12 cellular contexts compared by ENCODE assay signal in the genomic region with DNA sequence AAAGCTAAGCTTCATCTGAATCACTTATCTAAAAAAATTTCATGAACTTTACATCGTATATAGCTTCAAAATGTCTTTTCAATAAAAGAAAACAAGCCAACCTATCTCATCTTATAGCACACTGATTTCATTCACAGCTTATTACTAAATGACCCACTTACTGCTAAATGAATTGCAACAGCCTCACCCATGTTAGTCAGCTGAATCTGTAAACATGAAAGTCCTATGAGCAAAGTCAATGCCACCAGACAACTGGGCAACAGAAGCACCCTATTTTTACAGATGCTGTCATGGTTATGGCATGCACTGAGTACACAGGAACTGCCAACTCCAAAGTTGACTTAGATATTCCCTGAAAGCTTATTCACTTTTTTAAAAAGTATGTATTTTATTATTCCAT. TPM values are rescaled to one million over a fixed set of nuclear protein-coding genes. Genes with fewer than 3 reads are reported as not detected.
DNase-seq lines count a peak whose midpoint lies in the region; ATAC-seq, FAIRE-seq and TF ChIP-seq lines count a peak whose summit lies in the region.
"Had no signal": no experiment of that assay in that cellular context is flagged by ENCODE, and none has a peak within 500 bp of the region (broad histone marks: within the 10 kb centered on the region; RNA-seq: fewer than 3 reads in every experiment).

No MANE protein-coding gene starts in this region.

- WGBS in upper lobe of left lung, 2 donors, result 72 to 73% methylated on average over 1 of the region's 1 CpG

- BruUV-seq in MCF 10A (replicated peaks; lab: Mats Ljungman, UMichigan), result no TSS peak

- intact Hi-C loops in MCF 10A (cut with micrococcal nuclease), result loop anchor here (1.0 kb wide), 1 partner anchor 41 kb away; no protein-coding TSS in a partner anchor
- intact Hi-C loops in activated naive CD4-positive, alpha-beta T cell treated with anti-CD3 and anti-CD28 coated beads for 36 hours (cut with micrococcal nuclease), result no loop called here
- intact Hi-C loops in uterus (cut with DNase I; ENCODE audit: low total_unique reads), result no loop called here

- H3K9me3 Mint-ChIP-seq in MCF 10A (ENCODE audit: unreplicated experiment), result no peaks in the 10 kb centered on the region
- no peaks in the 10 kb centered on the region for H3K9me3 Mint-ChIP-seq in activated naive CD4-positive, alpha-beta T cell treated with anti-CD3 and anti-CD28 coated beads for 36 hours
- H3K9me3 Mint-ChIP-seq: T-helper 1 cell treated with Interleukin-12 subunit alpha and Interleukin-12 subunit beta and Interleukin-4 antibody, amounts not matched to agents 30 μg/mL and 1 μg/mL, for 36 hours had no signal

- CTCF ChIA-PET in MCF 10A (lab: Yijun Ruan, JAX), result interaction anchor here (0.7 to 1.7 kb wide), 5 partner anchors 9 to 46 kb away, joined by 3 to 5 read pairs (median 3); no protein-coding TSS in a partner anchor
- CTCF ChIA-PET in activated naive CD4-positive, alpha-beta T cell treated with anti-CD3 and anti-CD28 coated beads for 36 hours (lab: Charles Lee), result no interaction called here

- H3K36me3 Mint-ChIP-seq in MCF 10A (ENCODE audit: insufficient read depth, unreplicated experiment), result peaks cover 9% of the 10 kb centered on the region
- H3K36me3 Mint-ChIP-seq in activated naive CD4-positive, alpha-beta T cell treated with anti-CD3 and anti-CD28 coated beads for 36 hours (ENCODE audit: low read depth), result no peaks in the 10 kb centered on the region

- H3K36me3 ChIP-seq in upper lobe of left lung, result no peaks in the 10 kb centered on the region
- no peaks in the 10 kb centered on the region for H3K36me3 ChIP-seq in uterus

- H3K9me3 ChIP-seq in upper lobe of left lung (no peaks in the 10 kb centered on the region), uterus (no peaks in the 10 kb centered on the region)

- H3K27me3 Mint-ChIP-seq in MCF 10A (ENCODE audit: insufficient read depth, unreplicated experiment), result no peaks in the 10 kb centered on the region
- H3K27me3 Mint-ChIP-seq in activated naive CD4-positive, alpha-beta T cell treated with anti-CD3 and anti-CD28 coated beads for 36 hours (ENCODE audit: low read depth), result peaks cover 2% of the 10 kb centered on the region

- peak in 2 of 4 donors; percentile 17 to 72 for TF ChIP-seq EP300 in upper lobe of left lung (IDR thresholded peaks at IDR 0.05)

- peak; percentile 9 for DNase-seq in DMS153 (lab: John Stamatoyannopoulos, UW)
- no peak for DNase-seq in DMS153 treated with DMSO at 0.1 percent for 48 hours (lab: John Stamatoyannopoulos, UW; ENCODE audit: unreplicated experiment)
- peak; percentile 80 for DNase-seq in MCF 10A (ENCODE audit: unreplicated experiment)
- DNase-seq in upper lobe of left lung, result peak in 1 of 2 donors; percentile 35
- DNase-seq in activated naive CD4-positive, alpha-beta T cell treated with anti-CD3 and anti-CD28 coated beads for 36 hours, result no peak
- no peak for DNase-seq in uterus
- DNase-seq: head of caudate nucleus, NCI-H1105 treated with DMSO at 0.1 percent for 48 hours had no signal

- H3K4me1 ChIP-seq in upper lobe of left lung (peaks cover 0 to 9% (median 2%) of the 10 kb centered on the region in 4 donors), uterus (no peaks in the 10 kb centered on the region)

- H3K27ac ChIP-seq in upper lobe of left lung, result peak overlapping the region in 3 of 4 donors; percentile 44 to 63 (median 58)
- H3K27ac ChIP-seq in uterus, result no peak overlapping the region

- H3K4me3 ChIP-seq in upper lobe of left lung, result no peak overlapping the region
- H3K4me3 ChIP-seq in uterus, result no peak overlapping the region
- H3K4me3 ChIP-seq: skin epidermis had no signal

- ATAC-seq in upper lobe of left lung (ENCODE audit: low FRiP score in 2 of 2) (peak; percentile 70 to 75), GM18519 (IDR thresholded peaks at IDR 0.05; ENCODE audit: low FRiP score, unreplicated experiment) (no peak)

- peak overlapping the region; percentile 87 for H3K27ac Mint-ChIP-seq in MCF 10A (ENCODE audit: low read depth, unreplicated experiment)
- no peak overlapping the region for H3K27ac Mint-ChIP-seq in activated naive CD4-positive, alpha-beta T cell treated with anti-CD3 and anti-CD28 coated beads for 36 hours
- H3K27ac Mint-ChIP-seq: T-helper 1 cell treated with Interleukin-12 subunit alpha and Interleukin-12 subunit beta and Interleukin-4 antibody, amounts not matched to agents 30 μg/mL and 1 μg/mL, for 36 hours had no signal

- peak overlapping the region; percentile 20 for H3K4me3 Mint-ChIP-seq in MCF 10A (ENCODE audit: unreplicated experiment)
- no peak overlapping the region for H3K4me3 Mint-ChIP-seq in activated naive CD4-positive, alpha-beta T cell treated with anti-CD3 and anti-CD28 coated beads for 36 hours
- H3K4me3 Mint-ChIP-seq: T-helper 1 cell treated with Interleukin-12 subunit alpha and Interleukin-12 subunit beta and Interleukin-4 antibody, amounts not matched to agents 30 μg/mL and 1 μg/mL, for 36 hours had no signal

- H3K27me3 ChIP-seq in upper lobe of left lung (no peaks in the 10 kb centered on the region), uterus (no peaks in the 10 kb centered on the region)

- POLR2A ChIA-PET in MCF 10A (lab: Yijun Ruan, JAX), result interaction anchor here (0.6 to 14.1 kb wide), 12 partner anchors 9 to 87 kb away, joined by 3 to 395 read pairs (median 6); a partner anchor contains a TSS

- TF ChIP-seq POLR2A in upper lobe of left lung (IDR thresholded peaks at IDR 0.05), result no peak
- no peak for TF ChIP-seq POLR2A in uterus (IDR thresholded peaks at IDR 0.05)

- TF ChIP-seq CTCF in MCF 10A (IDR thresholded peaks at IDR 0.05; ENCODE audit: unreplicated experiment) (no peak), upper lobe of left lung (IDR thresholded peaks at IDR 0.05) (no peak), uterus (IDR thresholded peaks at IDR 0.05) (no peak)

- FAIRE-seq in islet of Langerhans (lab: Jason Lieb, UNC), result peak; percentile 92

- peaks cover 16% of the 10 kb centered on the region for H3K4me1 Mint-ChIP-seq in MCF 10A (ENCODE audit: insufficient read depth, unreplicated experiment)
- no peaks in the 10 kb centered on the region for H3K4me1 Mint-ChIP-seq in activated naive CD4-positive, alpha-beta T cell treated with anti-CD3 and anti-CD28 coated beads for 36 hours (ENCODE audit: low read depth)

RNA-seq across cellular contexts. Expression of a gene that starts 41.2 kb away (rescaled TPM):
- 356 and 370 TPM in 2 replicates for total RNA-seq in MCF 10A (2022)
- total RNA-seq in upper lobe of left lung, result 100 to 1,000 TPM; 241 to 477 (median 341) TPM
- total RNA-seq in activated naive CD4-positive, alpha-beta T cell treated with anti-CD3 and anti-CD28 coated beads for 36 hours, result 1 to 10 TPM; 5.2 to 5.8 TPM
- total RNA-seq in uterus, result 100 to 1,000 TPM; 307 to 809 (median 516) TPM

Comparison
In these comparisons a context has a peak if more than half of its experiments do, and no peak if none do; other contexts are left out.
1. DNase-seq: peak in DMS153 (single experiment) and MCF 10A (single experiment); none in DMS153 treated with DMSO at 0.1 percent for 48 hours (single experiment), activated naive CD4-positive, alpha-beta T cell treated with anti-CD3 and anti-CD28 coated beads for 36 hours (single experiment) and uterus (0 of 2).
2. H3K27ac ChIP-seq: peak in upper lobe of left lung (3 of 4); none in uterus (0 of 2).
3. RNA of a gene that starts 41.2 kb away (total RNA-seq): 307 to 809 TPM in uterus, 356 to 370 TPM in MCF 10A and 241 to 477 TPM in upper lobe of left lung; 5.2 to 5.8 TPM in activated naive CD4-positive, alpha-beta T cell treated with anti-CD3 and anti-CD28 coated beads for 36 hours; every median in the first group is over 10 times any median in the second.